1 cellular context compared by ENCODE assay signal in the genomic region with DNA sequence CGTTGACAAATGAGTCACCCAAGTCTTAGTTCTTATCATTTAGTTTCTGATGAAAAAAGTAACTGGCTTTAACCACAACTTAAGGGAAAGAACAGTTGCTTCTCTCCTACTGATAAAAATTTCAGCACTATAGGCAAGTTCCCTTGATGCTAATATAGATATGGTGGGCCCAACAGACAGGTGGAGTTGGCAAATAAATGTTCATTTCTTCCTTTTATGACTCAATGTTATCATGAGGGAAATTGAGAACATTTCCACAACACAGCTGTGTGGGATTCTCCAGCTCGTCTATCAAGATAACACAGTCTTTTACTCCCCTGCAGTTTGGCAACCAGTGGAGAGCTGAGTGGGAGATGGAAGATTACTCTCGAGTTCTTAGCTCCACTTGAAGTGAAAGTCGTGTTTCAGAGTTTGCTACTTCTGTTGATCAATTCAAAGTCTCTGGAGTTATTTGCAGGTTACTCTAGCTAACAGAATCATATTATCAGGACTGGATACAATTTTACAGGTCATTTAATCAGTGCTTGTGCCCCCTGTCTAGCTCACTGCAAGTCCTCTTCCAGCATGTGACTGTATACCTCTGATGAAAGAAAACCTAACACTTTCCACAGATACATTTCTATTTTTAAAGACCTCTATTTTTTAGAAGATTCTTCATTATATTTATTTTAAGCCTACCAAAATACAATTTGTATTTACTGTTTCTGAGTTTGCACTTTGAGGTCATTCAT.
TF ChIP-seq lines count a peak whose summit lies in the region.

No MANE protein-coding gene starts in this region.

TF ChIP-seq in K562, 482 proteins besides CTCF, POLR2A, EP300 and RAD21 (continued from another document and continues in another):
- TF ChIP-seq, protein P1, sequence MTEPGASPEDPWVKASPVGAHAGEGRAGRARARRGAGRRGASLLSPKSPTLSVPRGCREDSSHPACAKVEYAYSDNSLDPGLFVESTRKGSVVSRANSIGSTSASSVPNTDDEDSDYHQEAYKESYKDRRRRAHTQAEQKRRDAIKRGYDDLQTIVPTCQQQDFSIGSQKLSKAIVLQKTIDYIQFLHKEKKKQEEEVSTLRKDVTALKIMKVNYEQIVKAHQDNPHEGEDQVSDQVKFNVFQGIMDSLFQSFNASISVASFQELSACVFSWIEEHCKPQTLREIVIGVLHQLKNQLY (CRISPR knock-in tag; conservative IDR thresholded peaks at IDR 0.05), result no peak
- TF ChIP-seq, protein P2, sequence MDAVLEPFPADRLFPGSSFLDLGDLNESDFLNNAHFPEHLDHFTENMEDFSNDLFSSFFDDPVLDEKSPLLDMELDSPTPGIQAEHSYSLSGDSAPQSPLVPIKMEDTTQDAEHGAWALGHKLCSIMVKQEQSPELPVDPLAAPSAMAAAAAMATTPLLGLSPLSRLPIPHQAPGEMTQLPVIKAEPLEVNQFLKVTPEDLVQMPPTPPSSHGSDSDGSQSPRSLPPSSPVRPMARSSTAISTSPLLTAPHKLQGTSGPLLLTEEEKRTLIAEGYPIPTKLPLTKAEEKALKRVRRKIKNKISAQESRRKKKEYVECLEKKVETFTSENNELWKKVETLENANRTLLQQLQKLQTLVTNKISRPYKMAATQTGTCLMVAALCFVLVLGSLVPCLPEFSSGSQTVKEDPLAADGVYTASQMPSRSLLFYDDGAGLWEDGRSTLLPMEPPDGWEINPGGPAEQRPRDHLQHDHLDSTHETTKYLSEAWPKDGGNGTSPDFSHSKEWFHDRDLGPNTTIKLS (IDR thresholded peaks at IDR 0.05; ENCODE audit: borderline replicate concordance, low read depth), result no peak
- TF ChIP-seq, protein P3, sequence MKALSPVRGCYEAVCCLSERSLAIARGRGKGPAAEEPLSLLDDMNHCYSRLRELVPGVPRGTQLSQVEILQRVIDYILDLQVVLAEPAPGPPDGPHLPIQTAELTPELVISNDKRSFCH (CRISPR knock-in tag; IDR thresholded peaks at IDR 0.05), result no peak
- TF ChIP-seq, protein P3 (tag; IDR thresholded peaks at IDR 0.05), result no peak
- TF ChIP-seq TCFL5 (CRISPR knock-in tag; conservative IDR thresholded peaks at IDR 0.05) (no peak), ZNF224 (CRISPR knock-in tag; IDR thresholded peaks at IDR 0.05) (no peak), EGR1 (conservative IDR thresholded peaks at IDR 0.05) (peak; percentile 43; the same call in 1 of the 2 replicates), ZNF76 (CRISPR knock-in tag; IDR thresholded peaks at IDR 0.05; ENCODE audit: borderline replicate concordance) (no peak), TRIM24 (IDR thresholded peaks at IDR 0.05) (peak; percentile 78 to 85), SIN3B (IDR thresholded peaks at IDR 0.05; ENCODE audit: low read depth) (no peak), STAG1 (CRISPR knock-in tag; IDR thresholded peaks at IDR 0.05; ENCODE audit: borderline replicate concordance) (no peak), BDP1 (IDR thresholded peaks at IDR 0.05; ENCODE audit: insufficient read depth, insufficient read length) (no peak), IFI16 (CRISPR knock-in tag; IDR thresholded peaks at IDR 0.05) (no peak), ADNP (tag; IDR thresholded peaks at IDR 0.05) (peak; percentile 92), POLR2B (IDR thresholded peaks at IDR 0.05; ENCODE audit: low read depth, partially characterized antibody) (no peak), PURB (CRISPR knock-in tag; IDR thresholded peaks at IDR 0.05; ENCODE audit: low read depth) (no peak), CHD1 (IDR thresholded peaks at IDR 0.05; ENCODE audit: low read length) (no peak), KDM1A (IDR thresholded peaks at IDR 0.05) (peak in 1 of 2 experiments; percentile 59; a peak in 2 of 4 replicates), YBX1 (IDR thresholded peaks at IDR 0.05) (no peak), BACH1 (tag; IDR thresholded peaks at IDR 0.05) (no peak), ESRRB (CRISPR knock-in tag; IDR thresholded peaks at IDR 0.05; ENCODE audit: borderline replicate concordance) (no peak), TBL1XR1 (IDR thresholded peaks at IDR 0.05; ENCODE audit: low read length in 2 of 2) (peak in 1 of 2 experiments; percentile 46; a peak in 1 of 4 replicates), ZNF707 (CRISPR knock-in tag; conservative IDR thresholded peaks at IDR 0.05) (no peak), RFX7 (CRISPR knock-in tag; IDR thresholded peaks at IDR 0.05) (no peak), PHTF2 (CRISPR knock-in tag; IDR thresholded peaks at IDR 0.05) (no peak), TCF7 (IDR thresholded peaks at IDR 0.05; ENCODE audit: borderline replicate concordance) (no peak), SMARCA4 (IDR thresholded peaks at IDR 0.05) (peak; percentile 94), NCOA1 (IDR thresholded peaks at IDR 0.05; ENCODE audit: low read depth) (peak; percentile 38; the same call in 1 of the 2 replicates), PCBP1 (IDR thresholded peaks at IDR 0.05; ENCODE audit: low read depth, low read length, poor library complexity, severe bottlenecking) (no peak), ZC3H11A (IDR thresholded peaks at IDR 0.05; ENCODE audit: low read depth, low read length) (no peak)
- TF ChIP-seq, protein P4, sequence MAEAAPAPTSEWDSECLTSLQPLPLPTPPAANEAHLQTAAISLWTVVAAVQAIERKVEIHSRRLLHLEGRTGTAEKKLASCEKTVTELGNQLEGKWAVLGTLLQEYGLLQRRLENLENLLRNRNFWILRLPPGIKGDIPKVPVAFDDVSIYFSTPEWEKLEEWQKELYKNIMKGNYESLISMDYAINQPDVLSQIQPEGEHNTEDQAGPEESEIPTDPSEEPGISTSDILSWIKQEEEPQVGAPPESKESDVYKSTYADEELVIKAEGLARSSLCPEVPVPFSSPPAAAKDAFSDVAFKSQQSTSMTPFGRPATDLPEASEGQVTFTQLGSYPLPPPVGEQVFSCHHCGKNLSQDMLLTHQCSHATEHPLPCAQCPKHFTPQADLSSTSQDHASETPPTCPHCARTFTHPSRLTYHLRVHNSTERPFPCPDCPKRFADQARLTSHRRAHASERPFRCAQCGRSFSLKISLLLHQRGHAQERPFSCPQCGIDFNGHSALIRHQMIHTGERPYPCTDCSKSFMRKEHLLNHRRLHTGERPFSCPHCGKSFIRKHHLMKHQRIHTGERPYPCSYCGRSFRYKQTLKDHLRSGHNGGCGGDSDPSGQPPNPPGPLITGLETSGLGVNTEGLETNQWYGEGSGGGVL (CRISPR knock-in tag; IDR thresholded peaks at IDR 0.05), result no peak
- TF ChIP-seq, protein P5, sequence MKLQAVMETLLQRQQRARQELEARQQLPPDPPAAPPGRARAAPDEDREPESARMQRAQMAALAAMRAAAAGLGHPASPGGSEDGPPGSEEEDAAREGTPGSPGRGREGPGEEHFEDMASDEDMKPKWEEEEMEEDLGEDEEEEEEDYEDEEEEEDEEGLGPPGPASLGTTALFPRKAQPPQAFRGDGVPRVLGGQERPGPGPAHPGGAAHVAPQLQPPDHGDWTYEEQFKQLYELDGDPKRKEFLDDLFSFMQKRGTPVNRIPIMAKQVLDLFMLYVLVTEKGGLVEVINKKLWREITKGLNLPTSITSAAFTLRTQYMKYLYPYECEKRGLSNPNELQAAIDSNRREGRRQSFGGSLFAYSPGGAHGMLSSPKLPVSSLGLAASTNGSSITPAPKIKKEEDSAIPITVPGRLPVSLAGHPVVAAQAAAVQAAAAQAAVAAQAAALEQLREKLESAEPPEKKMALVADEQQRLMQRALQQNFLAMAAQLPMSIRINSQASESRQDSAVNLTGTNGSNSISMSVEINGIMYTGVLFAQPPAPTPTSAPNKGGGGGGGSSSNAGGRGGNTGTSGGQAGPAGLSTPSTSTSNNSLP (IDR thresholded peaks at IDR 0.05; ENCODE audit: borderline replicate concordance, low read depth, low read length), result peak; percentile 81; the same call in 1 of the 2 replicates
- TF ChIP-seq, protein P6, sequence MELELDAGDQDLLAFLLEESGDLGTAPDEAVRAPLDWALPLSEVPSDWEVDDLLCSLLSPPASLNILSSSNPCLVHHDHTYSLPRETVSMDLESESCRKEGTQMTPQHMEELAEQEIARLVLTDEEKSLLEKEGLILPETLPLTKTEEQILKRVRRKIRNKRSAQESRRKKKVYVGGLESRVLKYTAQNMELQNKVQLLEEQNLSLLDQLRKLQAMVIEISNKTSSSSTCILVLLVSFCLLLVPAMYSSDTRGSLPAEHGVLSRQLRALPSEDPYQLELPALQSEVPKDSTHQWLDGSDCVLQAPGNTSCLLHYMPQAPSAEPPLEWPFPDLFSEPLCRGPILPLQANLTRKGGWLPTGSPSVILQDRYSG (tag; conservative IDR thresholded peaks at IDR 0.05; ENCODE audit: low read depth), result no peak
- TF ChIP-seq, protein P7, sequence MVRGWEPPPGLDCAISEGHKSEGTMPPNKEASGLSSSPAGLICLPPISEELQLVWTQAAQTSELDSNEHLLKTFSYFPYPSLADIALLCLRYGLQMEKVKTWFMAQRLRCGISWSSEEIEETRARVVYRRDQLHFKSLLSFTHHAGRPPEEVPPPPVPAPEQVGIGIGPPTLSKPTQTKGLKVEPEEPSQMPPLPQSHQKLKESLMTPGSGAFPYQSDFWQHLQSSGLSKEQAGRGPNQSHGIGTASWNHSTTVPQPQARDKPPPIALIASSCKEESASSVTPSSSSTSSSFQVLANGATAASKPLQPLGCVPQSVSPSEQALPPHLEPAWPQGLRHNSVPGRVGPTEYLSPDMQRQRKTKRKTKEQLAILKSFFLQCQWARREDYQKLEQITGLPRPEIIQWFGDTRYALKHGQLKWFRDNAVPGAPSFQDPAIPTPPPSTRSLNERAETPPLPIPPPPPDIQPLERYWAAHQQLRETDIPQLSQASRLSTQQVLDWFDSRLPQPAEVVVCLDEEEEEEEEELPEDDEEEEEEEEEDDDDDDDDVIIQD (CRISPR knock-in tag; IDR thresholded peaks at IDR 0.05), result no peak
- TF ChIP-seq, protein P8, sequence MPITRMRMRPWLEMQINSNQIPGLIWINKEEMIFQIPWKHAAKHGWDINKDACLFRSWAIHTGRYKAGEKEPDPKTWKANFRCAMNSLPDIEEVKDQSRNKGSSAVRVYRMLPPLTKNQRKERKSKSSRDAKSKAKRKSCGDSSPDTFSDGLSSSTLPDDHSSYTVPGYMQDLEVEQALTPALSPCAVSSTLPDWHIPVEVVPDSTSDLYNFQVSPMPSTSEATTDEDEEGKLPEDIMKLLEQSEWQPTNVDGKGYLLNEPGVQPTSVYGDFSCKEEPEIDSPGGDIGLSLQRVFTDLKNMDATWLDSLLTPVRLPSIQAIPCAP (CRISPR knock-in tag; IDR thresholded peaks at IDR 0.05; ENCODE audit: borderline replicate concordance), result no peak
- TF ChIP-seq, protein P9, sequence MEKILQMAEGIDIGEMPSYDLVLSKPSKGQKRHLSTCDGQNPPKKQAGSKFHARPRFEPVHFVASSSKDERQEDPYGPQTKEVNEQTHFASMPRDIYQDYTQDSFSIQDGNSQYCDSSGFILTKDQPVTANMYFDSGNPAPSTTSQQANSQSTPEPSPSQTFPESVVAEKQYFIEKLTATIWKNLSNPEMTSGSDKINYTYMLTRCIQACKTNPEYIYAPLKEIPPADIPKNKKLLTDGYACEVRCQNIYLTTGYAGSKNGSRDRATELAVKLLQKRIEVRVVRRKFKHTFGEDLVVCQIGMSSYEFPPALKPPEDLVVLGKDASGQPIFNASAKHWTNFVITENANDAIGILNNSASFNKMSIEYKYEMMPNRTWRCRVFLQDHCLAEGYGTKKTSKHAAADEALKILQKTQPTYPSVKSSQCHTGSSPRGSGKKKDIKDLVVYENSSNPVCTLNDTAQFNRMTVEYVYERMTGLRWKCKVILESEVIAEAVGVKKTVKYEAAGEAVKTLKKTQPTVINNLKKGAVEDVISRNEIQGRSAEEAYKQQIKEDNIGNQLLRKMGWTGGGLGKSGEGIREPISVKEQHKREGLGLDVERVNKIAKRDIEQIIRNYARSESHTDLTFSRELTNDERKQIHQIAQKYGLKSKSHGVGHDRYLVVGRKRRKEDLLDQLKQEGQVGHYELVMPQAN (IDR thresholded peaks at IDR 0.05; ENCODE audit: borderline replicate concordance), result no peak
- TF ChIP-seq, protein P10, sequence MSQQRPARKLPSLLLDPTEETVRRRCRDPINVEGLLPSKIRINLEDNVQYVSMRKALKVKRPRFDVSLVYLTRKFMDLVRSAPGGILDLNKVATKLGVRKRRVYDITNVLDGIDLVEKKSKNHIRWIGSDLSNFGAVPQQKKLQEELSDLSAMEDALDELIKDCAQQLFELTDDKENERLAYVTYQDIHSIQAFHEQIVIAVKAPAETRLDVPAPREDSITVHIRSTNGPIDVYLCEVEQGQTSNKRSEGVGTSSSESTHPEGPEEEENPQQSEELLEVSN (IDR thresholded peaks at IDR 0.05; ENCODE audit: borderline replicate concordance in 1 of 2, extremely low read depth in 1 of 2, insufficient read depth in 1 of 2, insufficient read length in 1 of 2, low read depth in 1 of 2, low read length in 1 of 2, poor library complexity in 1 of 2, severe bottlenecking in 1 of 2), result peak in 1 of 2 experiments; percentile 64
- TF ChIP-seq, protein P11, sequence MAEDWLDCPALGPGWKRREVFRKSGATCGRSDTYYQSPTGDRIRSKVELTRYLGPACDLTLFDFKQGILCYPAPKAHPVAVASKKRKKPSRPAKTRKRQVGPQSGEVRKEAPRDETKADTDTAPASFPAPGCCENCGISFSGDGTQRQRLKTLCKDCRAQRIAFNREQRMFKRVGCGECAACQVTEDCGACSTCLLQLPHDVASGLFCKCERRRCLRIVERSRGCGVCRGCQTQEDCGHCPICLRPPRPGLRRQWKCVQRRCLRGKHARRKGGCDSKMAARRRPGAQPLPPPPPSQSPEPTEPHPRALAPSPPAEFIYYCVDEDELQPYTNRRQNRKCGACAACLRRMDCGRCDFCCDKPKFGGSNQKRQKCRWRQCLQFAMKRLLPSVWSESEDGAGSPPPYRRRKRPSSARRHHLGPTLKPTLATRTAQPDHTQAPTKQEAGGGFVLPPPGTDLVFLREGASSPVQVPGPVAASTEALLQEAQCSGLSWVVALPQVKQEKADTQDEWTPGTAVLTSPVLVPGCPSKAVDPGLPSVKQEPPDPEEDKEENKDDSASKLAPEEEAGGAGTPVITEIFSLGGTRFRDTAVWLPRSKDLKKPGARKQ (CRISPR knock-in tag; IDR thresholded peaks at IDR 0.05), result no peak
- TF ChIP-seq, protein P12, sequence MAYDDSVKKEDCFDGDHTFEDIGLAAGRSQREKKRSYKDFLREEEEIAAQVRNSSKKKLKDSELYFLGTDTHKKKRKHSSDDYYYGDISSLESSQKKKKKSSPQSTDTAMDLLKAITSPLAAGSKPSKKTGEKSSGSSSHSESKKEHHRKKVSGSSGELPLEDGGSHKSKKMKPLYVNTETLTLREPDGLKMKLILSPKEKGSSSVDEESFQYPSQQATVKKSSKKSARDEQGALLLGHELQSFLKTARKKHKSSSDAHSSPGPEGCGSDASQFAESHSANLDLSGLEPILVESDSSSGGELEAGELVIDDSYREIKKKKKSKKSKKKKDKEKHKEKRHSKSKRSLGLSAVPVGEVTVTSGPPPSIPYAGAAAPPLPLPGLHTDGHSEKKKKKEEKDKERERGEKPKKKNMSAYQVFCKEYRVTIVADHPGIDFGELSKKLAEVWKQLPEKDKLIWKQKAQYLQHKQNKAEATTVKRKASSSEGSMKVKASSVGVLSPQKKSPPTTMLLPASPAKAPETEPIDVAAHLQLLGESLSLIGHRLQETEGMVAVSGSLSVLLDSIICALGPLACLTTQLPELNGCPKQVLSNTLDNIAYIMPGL (CRISPR knock-in tag; IDR thresholded peaks at IDR 0.05), result no peak
- TF ChIP-seq, protein P13, sequence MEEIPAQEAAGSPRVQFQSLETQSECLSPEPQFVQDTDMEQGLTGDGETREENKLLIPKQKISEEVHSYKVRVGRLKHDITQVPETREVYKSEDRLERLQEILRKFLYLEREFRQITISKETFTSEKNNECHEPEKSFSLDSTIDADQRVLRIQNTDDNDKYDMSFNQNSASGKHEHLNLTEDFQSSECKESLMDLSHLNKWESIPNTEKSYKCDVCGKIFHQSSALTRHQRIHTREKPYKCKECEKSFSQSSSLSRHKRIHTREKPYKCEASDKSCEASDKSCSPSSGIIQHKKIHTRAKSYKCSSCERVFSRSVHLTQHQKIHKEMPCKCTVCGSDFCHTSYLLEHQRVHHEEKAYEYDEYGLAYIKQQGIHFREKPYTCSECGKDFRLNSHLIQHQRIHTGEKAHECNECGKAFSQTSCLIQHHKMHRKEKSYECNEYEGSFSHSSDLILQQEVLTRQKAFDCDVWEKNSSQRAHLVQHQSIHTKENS (CRISPR knock-in tag; IDR thresholded peaks at IDR 0.05), result no peak
